Comparison of ENCODE assay signal across 10 cellular contexts in genomic region chr11:40292636-40293585, GRCh38.
A peak's percentile ranks its signal among the peaks of the same experiment; 100 is the strongest.
DNase-seq lines count a peak whose midpoint lies in the region; ATAC-seq and TF ChIP-seq lines count a peak whose summit lies in the region.
"Had no signal": no experiment of that assay in that cellular context is flagged by ENCODE, and none has a peak within 500 bp of the region (broad histone marks: within the 10 kb centered on the region; RNA-seq: fewer than 3 reads in every experiment).

No MANE protein-coding gene starts in this region.

- peaks cover 0 to 33% (median 18%) of the 10 kb centered on the region in 7 donors for H3K27me3 ChIP-seq in heart right ventricle
- no peaks in the 10 kb centered on the region for H3K27me3 ChIP-seq in rectal smooth muscle tissue (ENCODE audit: control insufficient read depth, insufficient read depth, low read length)

- no peak overlapping the region for H3K9ac ChIP-seq in rectal smooth muscle tissue (ENCODE audit: low read length)

- peaks cover 7% of the 10 kb centered on the region for H3K9me3 Mint-ChIP-seq in stimulated activated effector memory CD8-positive, alpha-beta T cell treated with anti-CD3 and anti-CD28 coated beads, Interleukin-12 subunit alpha, Interleukin-12 subunit beta, amount 100 ng/mL, for 72 hours
- H3K9me3 Mint-ChIP-seq: activated B cell treated with CpG ODN at 0.5 μM for 24 hours had no signal

- no peaks in the 10 kb centered on the region for H3K9me3 ChIP-seq in T-helper 17 cell (ENCODE audit: control insufficient read depth, low read length, poor library complexity, severe bottlenecking)
- no peaks in the 10 kb centered on the region for H3K9me3 ChIP-seq in heart right ventricle

- H3K36me3 Mint-ChIP-seq in T-helper 17 cell (ENCODE audit: low read depth), result peaks cover 4% of the 10 kb centered on the region
- H3K36me3 Mint-ChIP-seq in stimulated activated effector memory CD8-positive, alpha-beta T cell treated with anti-CD3 and anti-CD28 coated beads, Interleukin-12 subunit alpha, Interleukin-12 subunit beta, amount 100 ng/mL, for 72 hours, result no peaks in the 10 kb centered on the region

- H3K36me3 ChIP-seq in heart right ventricle, result no peaks in the 10 kb centered on the region
- no peaks in the 10 kb centered on the region for H3K36me3 ChIP-seq in rectal smooth muscle tissue (ENCODE audit: control insufficient read depth, insufficient read depth, low read length)

- no peak overlapping the region for H3K27ac Mint-ChIP-seq in T-helper 17 cell
- no peak overlapping the region for H3K27ac Mint-ChIP-seq in stimulated activated effector memory CD8-positive, alpha-beta T cell treated with anti-CD3 and anti-CD28 coated beads, Interleukin-12 subunit alpha, Interleukin-12 subunit beta, amount 100 ng/mL, for 72 hours
- H3K27ac Mint-ChIP-seq: activated B cell treated with CpG ODN at 0.5 μM for 24 hours had no signal

- no peak for TF ChIP-seq CTCF in heart right ventricle (IDR thresholded peaks at IDR 0.05)

- intact Hi-C loops in heart right ventricle (cut with DNase I), result no loop called here

- WGBS in heart right ventricle, 2 donors, result 1% methylated on average over 40 of the region's 40 CpGs

- peaks cover 7% of the 10 kb centered on the region for H3K4me1 Mint-ChIP-seq in T-helper 17 cell
- H3K4me1 Mint-ChIP-seq in stimulated activated effector memory CD8-positive, alpha-beta T cell treated with anti-CD3 and anti-CD28 coated beads, Interleukin-12 subunit alpha, Interleukin-12 subunit beta, amount 100 ng/mL, for 72 hours, result peaks cover 7% of the 10 kb centered on the region

- ATAC-seq in T-helper 17 cell (no peak), heart right ventricle (peak in 2 of 8 donors; percentile 17 to 30)
- no peak for ATAC-seq in stimulated activated effector memory CD8-positive, alpha-beta T cell treated with anti-CD3 and anti-CD28 coated beads, Interleukin-12 subunit alpha, Interleukin-12 subunit beta, amount 100 ng/mL, for 72 hours

- H3K4me3 ChIP-seq in heart right ventricle (peak overlapping the region; percentile 25 to 63 (median 55)), rectal smooth muscle tissue (ENCODE audit: low read length) (peak overlapping the region; percentile 69)

- H3K4me1 ChIP-seq in heart right ventricle (peaks cover 0 to 12% (median 0%) of the 10 kb centered on the region in 9 donors), rectal smooth muscle tissue (ENCODE audit: control insufficient read depth, insufficient read depth, low read length) (no peaks in the 10 kb centered on the region)

- H3K27ac ChIP-seq in heart right ventricle, result peak overlapping the region in 7 of 10 donors; percentile 38 to 78 (median 73)
- H3K27ac ChIP-seq in rectal smooth muscle tissue (ENCODE audit: low read depth, low read length), result peak overlapping the region; percentile 41
- H3K27ac ChIP-seq: HL-60 had no signal

- DNase-seq in GM19238 (ENCODE audit: insufficient read length, low spot score) (peak; percentile 3), T-helper 17 cell (no peak), heart right ventricle (peak in 1 of 2 donors; percentile 10), NCI-H2107 treated with DMSO at 0.1 percent for 48 hours (lab: John Stamatoyannopoulos, UW; ENCODE audit: unreplicated experiment) (no peak), T-helper 9 cell (no peak), NCI-H128 (lab: John Stamatoyannopoulos, UW; ENCODE audit: unreplicated experiment) (no peak)
- no peak for DNase-seq in stimulated activated effector memory CD8-positive, alpha-beta T cell treated with anti-CD3 and anti-CD28 coated beads, Interleukin-12 subunit alpha, Interleukin-12 subunit beta, amount 100 ng/mL, for 72 hours (ENCODE audit: low spot score in 2 of 2)
- DNase-seq: activated B cell treated with CpG ODN at 0.5 μM for 24 hours had no signal

- H3K4me3 Mint-ChIP-seq in T-helper 17 cell, result peak overlapping the region; percentile 83
- H3K4me3 Mint-ChIP-seq in stimulated activated effector memory CD8-positive, alpha-beta T cell treated with anti-CD3 and anti-CD28 coated beads, Interleukin-12 subunit alpha, Interleukin-12 subunit beta, amount 100 ng/mL, for 72 hours, result no peak overlapping the region

- H3K27me3 Mint-ChIP-seq in T-helper 17 cell, result peaks cover 19% of the 10 kb centered on the region
